Comparison of ENCODE assay signal across 25 cellular contexts in the genomic region with DNA sequence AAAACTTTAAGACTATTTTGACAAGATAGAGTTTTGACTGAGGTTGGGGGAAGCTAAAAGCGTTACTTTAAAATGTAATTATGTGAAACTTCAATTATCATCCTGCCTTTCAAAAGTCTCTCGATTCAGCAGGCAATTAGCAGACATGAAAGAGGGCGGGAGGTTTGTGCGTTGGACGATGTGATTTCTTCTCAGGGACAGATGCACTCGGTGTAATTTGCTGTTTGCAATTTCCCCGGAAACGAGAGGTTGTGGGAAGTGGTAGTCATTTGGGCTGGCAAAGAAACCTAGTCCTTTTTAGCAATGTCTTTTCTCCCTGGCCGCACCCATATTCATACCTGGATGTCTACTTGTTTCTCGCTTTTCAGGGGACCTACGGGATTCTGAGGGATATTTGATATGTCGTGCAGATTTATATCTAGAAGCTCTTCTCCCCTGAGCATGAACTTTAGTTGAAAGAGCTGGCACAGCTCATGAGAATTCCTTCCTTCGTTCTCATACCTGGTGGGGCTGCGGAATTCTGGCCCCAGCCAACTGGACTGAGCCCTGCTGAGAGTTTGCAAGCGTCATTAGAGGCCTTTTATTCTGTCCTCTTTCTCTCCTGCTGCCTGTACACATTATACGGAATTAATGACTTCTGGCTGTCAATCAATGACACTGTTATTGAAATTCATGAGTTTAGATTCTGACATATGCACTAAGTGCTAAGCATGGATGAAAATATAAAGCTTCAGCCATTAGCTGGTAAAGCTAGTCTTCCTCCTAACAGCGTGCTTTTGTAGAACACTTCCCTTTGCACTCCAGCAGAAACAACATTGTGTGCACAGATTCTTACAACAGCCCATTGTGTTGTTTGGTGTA. TPM values are rescaled to one million over a fixed set of nuclear protein-coding genes. Genes with fewer than 3 reads are reported as not detected.
DNase-seq lines count a peak whose midpoint lies in the region; ATAC-seq, FAIRE-seq and TF ChIP-seq lines count a peak whose summit lies in the region.
"Had no signal": no experiment of that assay in that cellular context is flagged by ENCODE, and none has a peak within 500 bp of the region (broad histone marks: within the 10 kb centered on the region; RNA-seq: fewer than 3 reads in every experiment).

No MANE protein-coding gene starts in this region.

- CTCF ChIA-PET in HepG2 (lab: Yijun Ruan, JAX; ENCODE audit: low intra/inter-chr PET ratio, low total read pairs) = no interaction called here

- in situ Hi-C loops in HepG2 (cut with HindIII; ENCODE audit: extremely low pct_ligation_motif_present, low pct_unique_long_range_greater_than_20kb) = no loop called here

- H3K4me1 ChIP-seq in trophoblast cell (ENCODE audit: control insufficient read depth in 1 of 2, insufficient read depth in 2 of 2, low read length in 2 of 2) (peaks cover 11 to 14% of the 10 kb centered on the region in 2 experiments), HepG2 (ENCODE audit: insufficient read depth, low read length) (no peaks in the 10 kb centered on the region)
- H3K4me1 ChIP-seq: body of pancreas, gastrocnemius medialis, SJSA1 had no signal

- no CpG with 5 or more reads among the region's 17 CpGs for WGBS in trophoblast cell (ENCODE audit: extremely low coverage, insufficient coverage, insufficient read length)
- 7% methylated on average over 17 of the region's 17 CpGs for WGBS in HepG2 (ENCODE audit: low lambda C conversion rate)

- TF ChIP-seq CTCF in HepG2 (CRISPR knock-in tag; IDR thresholded peaks at IDR 0.05) = no peak

- H3K4ac ChIP-seq in trophoblast cell (ENCODE audit: low read depth, low read length) = no peak overlapping the region

- ATAC-seq in HepG2 = no peak
- ATAC-seq: body of pancreas; effector memory CD8-positive, alpha-beta T cell; gastrocnemius medialis had no signal

- no peak overlapping the region for H3K18ac ChIP-seq in trophoblast cell (ENCODE audit: low read length)

- no peak overlapping the region for H2AFZ ChIP-seq in trophoblast cell (ENCODE audit: insufficient read depth, low read length, poor library complexity)
- no peak overlapping the region for H2AFZ ChIP-seq in HepG2 (ENCODE audit: low read length)

- peak in 2 of 3 experiments; percentile 29 to 63 for DNase-seq in NCI-H1417 (lab: John Stamatoyannopoulos, UW)
- no peak for DNase-seq in NCI-H1417 treated with DMSO at 0.1 percent for 48 hours (lab: John Stamatoyannopoulos, UW)
- DNase-seq in NCI-H2171 (lab: John Stamatoyannopoulos, UW) = peak; percentile 3
- peak; percentile 49 for DNase-seq in cerebellar cortex (ENCODE audit: low spot score)
- DNase-seq in trophoblast cell = no peak
- DNase-seq in NCI-H187 treated with DMSO at 0.1 percent for 48 hours (lab: John Stamatoyannopoulos, UW) = no peak
- no peak for DNase-seq in HepG2 (ENCODE audit: low spot score)
- DNase-seq in activated CD4-positive, alpha-beta T cell treated with anti-CD3 and anti-CD28 coated beads, Interleukin-2, amount 50 U/mL, for 1 hour = no peak
- DNase-seq: activated CD4-positive, alpha-beta T cell treated with anti-CD3 and anti-CD28 coated beads, Interleukin-2, amount 10 ng/mL, durations not matched to agents 24 days and 14 days; activated naive CD8-positive, alpha-beta T cell treated with anti-CD3 and anti-CD28 coated beads, Interleukin-2, amount 10 ng/mL, durations not matched to agents 7 days and 5 days; AML-193; body of pancreas; DMS79 treated with DMSO at 0.1 percent for 48 hours; effector memory CD8-positive, alpha-beta T cell; gastrocnemius medialis; Karpas-422; NCI-H1048; NCI-H226; stimulated activated CD4-positive, alpha-beta T cell treated with anti-CD3 and anti-CD28 coated beads, Interleukin-2, amount 100 ng/mL, for 48 hours; stimulated activated naive CD4-positive, alpha-beta T cell had no signal

- H3K36me3 ChIP-seq in trophoblast cell (ENCODE audit: control insufficient read depth in 1 of 2, insufficient read depth in 2 of 2, low read length in 2 of 2) = no peaks in the 10 kb centered on the region
- no peaks in the 10 kb centered on the region for H3K36me3 ChIP-seq in HepG2 (replicated peaks in 1 of 2; ENCODE audit: control insufficient read depth in 1 of 2, insufficient read depth in 2 of 2, low read length in 2 of 2)
- H3K36me3 ChIP-seq: esophagus muscularis mucosa, gastrocnemius medialis, SJSA1 had no signal

- TF ChIP-seq EP300 in HepG2 (IDR thresholded peaks at IDR 0.05; ENCODE audit: low read depth in 2 of 2, low read length in 2 of 2) (no peak), HepG2 (CRISPR knock-in tag; IDR thresholded peaks at IDR 0.05; ENCODE audit: borderline replicate concordance) (no peak)

- TF ChIP-seq RAD21 in HepG2 (CRISPR knock-in tag; IDR thresholded peaks at IDR 0.05) = no peak

- no peaks in the 10 kb centered on the region for H3K9me3 ChIP-seq in trophoblast cell (ENCODE audit: insufficient read depth, low read depth, low read length)
- no peaks in the 10 kb centered on the region for H3K9me3 ChIP-seq in HepG2 (ENCODE audit: low read length)
- H3K9me3 ChIP-seq: body of pancreas, esophagus muscularis mucosa, gastrocnemius medialis, SJSA1 had no signal

- H2BK120ac ChIP-seq in trophoblast cell (ENCODE audit: insufficient read depth, low read length, poor library complexity) = no peak overlapping the region

- no peak overlapping the region for H4K12ac ChIP-seq in trophoblast cell (ENCODE audit: low read depth, low read length)

- TF ChIP-seq POLR2A in HepG2 (IDR thresholded peaks at IDR 0.05; ENCODE audit: insufficient read depth in 1 of 2, low read depth in 2 of 2, low read length in 2 of 2) = no peak

- H4K20me1 ChIP-seq in HepG2 (ENCODE audit: insufficient read depth, low read length) = no peaks in the 10 kb centered on the region

- intact Hi-C loops in HepG2 (cut with micrococcal nuclease; ENCODE audit: unreplicated experiment) = no loop called here

- BruUV-seq in HepG2 (replicated peaks; lab: Mats Ljungman, UMichigan) = no TSS peak

- H4K91ac ChIP-seq in trophoblast cell (ENCODE audit: low read depth, low read length) = no peak overlapping the region

- H2BK12ac ChIP-seq in trophoblast cell (ENCODE audit: low read length) = peak overlapping the region; percentile 28

- H3K27ac ChIP-seq in trophoblast cell (ENCODE audit: low read depth, low read length) (no peak overlapping the region), HepG2 (ENCODE audit: extremely low read length, insufficient read depth, low read length) (no peak overlapping the region)
- H3K27ac ChIP-seq: body of pancreas, esophagus muscularis mucosa, gastrocnemius medialis, SJSA1 had no signal

- H3K4me2 ChIP-seq in trophoblast cell (ENCODE audit: low read length) (no peak overlapping the region), HepG2 (ENCODE audit: low read depth, low read length) (no peak overlapping the region)

- FAIRE-seq in HepG2 (lab: Jason Lieb, UNC) = no peak
- FAIRE-seq: GM12892, HTR-8/SVneo, RCC 7860 had no signal

- no peak overlapping the region for H2BK5ac ChIP-seq in trophoblast cell (ENCODE audit: low read depth, low read length, poor library complexity)

- no peak overlapping the region for H4K8ac ChIP-seq in trophoblast cell (ENCODE audit: low read depth, low read length)

- no peak overlapping the region for H2AK5ac ChIP-seq in trophoblast cell (ENCODE audit: low read length)

- no peak overlapping the region for H3K9ac ChIP-seq in trophoblast cell (ENCODE audit: low read length)
- no peak overlapping the region for H3K9ac ChIP-seq in HepG2 (ENCODE audit: insufficient read depth, low read depth, low read length)

- H3K79me1 ChIP-seq in trophoblast cell (ENCODE audit: low read length) = peaks cover 10% of the 10 kb centered on the region

- H3K79me2 ChIP-seq in trophoblast cell (ENCODE audit: control insufficient read depth, insufficient read depth, low read length, poor library complexity) (no peaks in the 10 kb centered on the region), HepG2 (ENCODE audit: insufficient read depth, low read length) (no peaks in the 10 kb centered on the region)

- H3K4me3 ChIP-seq in trophoblast cell (ENCODE audit: low read depth, low read length) = no peak overlapping the region
- H3K4me3 ChIP-seq in HepG2 (replicated peaks in 1 of 3; ENCODE audit: insufficient read depth in 1 of 3, low read depth in 2 of 3, low read length in 3 of 3) = no peak overlapping the region
- H3K4me3 ChIP-seq: body of pancreas, esophagus muscularis mucosa, gastrocnemius medialis, SJSA1 had no signal

- H3K27me3 ChIP-seq in trophoblast cell (ENCODE audit: insufficient read depth, low read length) (no peaks in the 10 kb centered on the region), HepG2 (ENCODE audit: control insufficient read depth in 1 of 2, insufficient read depth in 2 of 2, low read length in 2 of 2) (peaks cover 0 to 32% of the 10 kb centered on the region in 2 experiments; a peak in 2 of 5 replicates)
- H3K27me3 ChIP-seq: body of pancreas, esophagus muscularis mucosa, gastrocnemius medialis, SJSA1 had no signal

- no peak overlapping the region for H3K14ac ChIP-seq in trophoblast cell (ENCODE audit: low read length)

- POLR2A ChIA-PET in HepG2 (lab: Yijun Ruan, JAX) = no interaction called here

- no peak overlapping the region for H3K23ac ChIP-seq in trophoblast cell (ENCODE audit: low read length)

RNA-seq across cellular contexts. Expression of a gene that starts 27.3 kb away (rescaled TPM):
- polyA plus RNA-seq in trophoblast cell (2013) = 25.4 and 25.6 TPM in 2 replicates
- total RNA-seq in HepG2 (2016; rRNA removed; fragmentation: Illumina TruSeq; extraction: Trizol) = 10.4 and 10.6 TPM in 2 replicates
- 9.3 and 10.1 TPM in 2 replicates for total RNA-seq in HepG2 (2016; cell fraction: cytosol; rRNA removed; fragmentation: Illumina TruSeq; extraction: Trizol; ENCODE audit: low read depth)
- 7.0 and 10.4 TPM in 2 replicates for total RNA-seq in HepG2 (2016; cell fraction: insoluble cytoplasmic fraction; rRNA removed; fragmentation: Illumina TruSeq; extraction: Trizol)
- total RNA-seq in HepG2 (2016; cell fraction: membrane; rRNA removed; fragmentation: Illumina TruSeq; extraction: Trizol) = 20.0 and 21.9 TPM in 2 replicates
- 9.8 and 10.4 TPM in 2 replicates for total RNA-seq in HepG2 (2016; cell fraction: nucleus; rRNA removed; fragmentation: Illumina TruSeq; extraction: Trizol)
- polyA plus RNA-seq in HepG2 (2011; rRNA removed) = 12.9 and 13.5 TPM in 2 replicates
- polyA plus RNA-seq in HepG2 (2011; cell fraction: cytosol; rRNA removed) = 9.7 and 10.7 TPM in 2 replicates
- polyA plus RNA-seq in HepG2 (2011; cell fraction: nucleus; rRNA removed) = 27.9 and 29.3 TPM in 2 replicates
- 18.2 and 19.5 TPM in 2 replicates for polyA plus RNA-seq in HepG2 (2012)
- 22.4 and 22.5 TPM in 2 replicates for polyA plus RNA-seq in HepG2 (2016; cell fraction: cytosol; fragmentation: Illumina TruSeq; extraction: Trizol; ENCODE audit: low read depth)
- 15.4 and 17.5 TPM in 2 replicates for polyA plus RNA-seq in HepG2 (2016; cell fraction: insoluble cytoplasmic fraction; fragmentation: Illumina TruSeq; extraction: Trizol; ENCODE audit: low read depth)
- polyA plus RNA-seq in HepG2 (2016; cell fraction: membrane; fragmentation: Illumina TruSeq; extraction: Trizol; ENCODE audit: low read depth) = 30.9 and 31.3 TPM in 2 replicates
- 30.3 and 31.2 TPM in 2 replicates for polyA plus RNA-seq in HepG2 (2016; cell fraction: nucleus; fragmentation: Illumina TruSeq; extraction: Trizol; ENCODE audit: insufficient read depth, low read depth)
- 12.3 TPM in 1 of 2 replicates, not detected in the other for polyA minus RNA-seq in HepG2 (2011; rRNA and poly(A)+ RNA removed; ENCODE audit: low replicate concordance)
- 8.1 and 9.6 TPM in 2 replicates for polyA minus RNA-seq in HepG2 (2011; cell fraction: cytosol; rRNA and poly(A)+ RNA removed)
- 14.3 and 14.5 TPM in 2 replicates for polyA minus RNA-seq in HepG2 (2011; cell fraction: nucleus; rRNA and poly(A)+ RNA removed)

Comparison
In these comparisons a context has a peak if more than half of its experiments do, and no peak if none do; other contexts are left out.
1. DNase-seq: peak in NCI-H1417 (2 of 3), NCI-H2171 (single experiment) and cerebellar cortex (single experiment); none in NCI-H1417 treated with DMSO at 0.1 percent for 48 hours (single experiment), trophoblast cell (0 of 2), NCI-H187 treated with DMSO at 0.1 percent for 48 hours (single experiment), HepG2 (single experiment) and activated CD4-positive, alpha-beta T cell treated with anti-CD3 and anti-CD28 coated beads, Interleukin-2, amount 50 U/mL, for 1 hour (single experiment).